36 cellular contexts compared by ENCODE assay signal in the genomic region with DNA sequence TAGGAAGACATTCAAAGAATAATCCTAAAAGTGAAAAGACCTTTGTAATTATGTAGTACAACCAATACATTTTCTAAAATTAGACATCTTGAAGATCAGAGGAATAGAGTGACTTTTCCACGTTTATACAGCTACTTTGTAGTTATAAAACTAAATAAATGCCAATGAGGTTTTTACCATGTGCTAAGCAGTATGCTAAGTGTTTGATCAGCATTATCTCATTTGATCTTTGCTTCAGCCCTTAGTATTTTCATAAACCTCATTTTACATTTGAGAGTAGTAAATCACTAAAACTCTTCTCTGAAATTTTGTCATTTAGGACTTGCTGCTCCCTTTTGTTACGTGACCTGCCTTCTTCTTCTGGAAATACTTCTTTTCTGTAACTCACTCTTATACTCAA. TPM values are rescaled to one million over a fixed set of nuclear protein-coding genes. Genes with fewer than 3 reads are reported as not detected.
DNase-seq lines count a peak whose midpoint lies in the region; ATAC-seq, FAIRE-seq and TF ChIP-seq lines count a peak whose summit lies in the region.
"Had no signal": no experiment of that assay in that cellular context is flagged by ENCODE, and none has a peak within 500 bp of the region (broad histone marks: within the 10 kb centered on the region; RNA-seq: fewer than 3 reads in every experiment).

No MANE protein-coding gene starts in this region.

- no peak for TF ChIP-seq EP300 in HepG2 (IDR thresholded peaks at IDR 0.05; ENCODE audit: low read depth in 2 of 2, low read length in 2 of 2)
- no peak for TF ChIP-seq EP300 in HepG2 (CRISPR knock-in tag; IDR thresholded peaks at IDR 0.05; ENCODE audit: borderline replicate concordance)

- no peaks in the 10 kb centered on the region for H3K4me1 ChIP-seq in HepG2 (ENCODE audit: insufficient read depth, low read length)
- H3K4me1 ChIP-seq in right lobe of liver = no peaks in the 10 kb centered on the region
- no peaks in the 10 kb centered on the region for H3K4me1 ChIP-seq in IMR-90 (ENCODE audit: control insufficient read depth, insufficient read depth, low read length)
- H3K4me1 ChIP-seq in astrocyte (ENCODE audit: insufficient read depth, low read length) = no peaks in the 10 kb centered on the region
- H3K4me1 ChIP-seq: A549; BE2C; BLaER1; BLaER1 treated with 17β-estradiol and CSF1 and Interleukin-3, amounts not matched to agents 10 nM and 100 nM had no signal

- H3K9me1 ChIP-seq in IMR-90 (ENCODE audit: insufficient read depth, low read length) = 0 out of 2 replicates have a peak, but pooled peaks cover 6% of the 10 kb centered on the region

- H3K4ac ChIP-seq in IMR-90 (ENCODE audit: low read depth, low read length) = no peak overlapping the region

- H3K23ac ChIP-seq in IMR-90 (ENCODE audit: low read depth, low read length) = no peak overlapping the region

- H3K27me3 ChIP-seq in HepG2 (ENCODE audit: control insufficient read depth in 1 of 2, insufficient read depth in 2 of 2, low read length in 2 of 2) = no peaks in the 10 kb centered on the region
- no peaks in the 10 kb centered on the region for H3K27me3 ChIP-seq in right lobe of liver
- H3K27me3 ChIP-seq in IMR-90 (ENCODE audit: control insufficient read depth, insufficient read depth, low read length) = no peaks in the 10 kb centered on the region
- no peaks in the 10 kb centered on the region for H3K27me3 ChIP-seq in astrocyte (ENCODE audit: insufficient read depth, low read length)
- H3K27me3 ChIP-seq: BE2C; BLaER1; BLaER1 treated with 17β-estradiol and CSF1 and Interleukin-3, amounts not matched to agents 10 nM and 100 nM had no signal

- H3K27ac Mint-ChIP-seq in activated T-cell treated with anti-CD3 and anti-CD28 coated beads, Interleukin-2, amount 50 U/mL, for 72 hours = peak overlapping the region; percentile 3
- H3K27ac Mint-ChIP-seq in astrocyte (ENCODE audit: unreplicated experiment) = no peak overlapping the region
- H3K27ac Mint-ChIP-seq: B cell; CD4-positive, alpha-beta T cell; CD4-positive, CD25-positive, alpha-beta regulatory T cell; CD8-positive, alpha-beta T cell had no signal

- H3K4me3 ChIP-seq in HepG2 (replicated peaks in 1 of 3; ENCODE audit: insufficient read depth in 1 of 3, low read depth in 2 of 3, low read length in 3 of 3) (no peak overlapping the region), right lobe of liver (no peak overlapping the region), IMR-90 (ENCODE audit: insufficient read depth, low read depth, low read length) (no peak overlapping the region), astrocyte (ENCODE audit: insufficient read depth, low read depth, low read length) (no peak overlapping the region)
- H3K4me3 ChIP-seq: A549; BLaER1; BLaER1 treated with 17β-estradiol and CSF1 and Interleukin-3, amounts not matched to agents 10 nM and 100 nM had no signal

- 90% methylated on average over 2 of the region's 2 CpGs for WGBS in HepG2 (ENCODE audit: low lambda C conversion rate)
- 81% methylated on average over 2 of the region's 2 CpGs for WGBS in right lobe of liver (ENCODE audit: insufficient coverage, low coverage, low lambda C conversion rate, missing lambda C conversion rate)
- no CpG with 5 or more reads among the region's 2 CpGs for WGBS in IMR-90 (ENCODE audit: extremely low coverage in 2 of 2, insufficient read length in 1 of 2), 2 experiments

- H3K9me3 ChIP-seq in HepG2 (ENCODE audit: low read length) (no peaks in the 10 kb centered on the region), right lobe of liver (no peaks in the 10 kb centered on the region), IMR-90 (ENCODE audit: control insufficient read depth, insufficient read depth, low read length) (no peaks in the 10 kb centered on the region), astrocyte (ENCODE audit: insufficient read depth, low read depth, low read length) (no peaks in the 10 kb centered on the region)
- H3K9me3 ChIP-seq: A549; BE2C; BLaER1; BLaER1 treated with 17β-estradiol and CSF1 and Interleukin-3, amounts not matched to agents 10 nM and 100 nM; Caco-2 had no signal

- H3K9ac ChIP-seq in HepG2 (ENCODE audit: insufficient read depth, low read depth, low read length) (no peak overlapping the region), IMR-90 (ENCODE audit: low read depth, low read length) (no peak overlapping the region), astrocyte (ENCODE audit: low read length) (no peak overlapping the region)
- H3K9ac ChIP-seq: BLaER1; BLaER1 treated with 17β-estradiol and CSF1 and Interleukin-3, amounts not matched to agents 10 nM and 100 nM had no signal

- no peak overlapping the region for H3K56ac ChIP-seq in IMR-90 (ENCODE audit: extremely low read depth, insufficient read depth, low read length)

- no peak overlapping the region for H4K91ac ChIP-seq in IMR-90 (ENCODE audit: insufficient read depth, low read depth, low read length)

- H3K36me3 ChIP-seq in HepG2 (replicated peaks in 1 of 2; ENCODE audit: control insufficient read depth in 1 of 2, insufficient read depth in 2 of 2, low read length in 2 of 2) (peaks cover 30 to 85% of the 10 kb centered on the region in 2 experiments), right lobe of liver (peaks cover 0 to 54% (median 22%) of the 10 kb centered on the region in 4 donors), IMR-90 (ENCODE audit: control insufficient read depth, insufficient read depth, low read length) (peaks cover 26% of the 10 kb centered on the region), astrocyte (ENCODE audit: insufficient read depth, low read length) (peaks cover 25% of the 10 kb centered on the region)

- no peak overlapping the region for H2AFZ ChIP-seq in HepG2 (ENCODE audit: low read length)
- H2AFZ ChIP-seq in IMR-90 (replicated peaks; ENCODE audit: low read length, poor library complexity) = no peak overlapping the region
- H2AFZ ChIP-seq in astrocyte (ENCODE audit: low read depth, low read length) = no peak overlapping the region

- H3K79me2 ChIP-seq in HepG2 (ENCODE audit: insufficient read depth, low read length) (no peaks in the 10 kb centered on the region), astrocyte (ENCODE audit: insufficient read depth, low read length) (no peaks in the 10 kb centered on the region)

- in situ Hi-C loops in HepG2 (cut with HindIII; ENCODE audit: extremely low pct_ligation_motif_present, low pct_unique_long_range_greater_than_20kb) = no loop called here
- in situ Hi-C loops in IMR-90 (cut with MboI; ENCODE audit: low sequenced_read_pairs) = no loop called here

- H4K5ac ChIP-seq in IMR-90 (ENCODE audit: low read depth, low read length) = no peak overlapping the region

- no peak overlapping the region for H2BK5ac ChIP-seq in IMR-90 (ENCODE audit: low read depth, low read length, poor library complexity, severe bottlenecking)

- H2BK20ac ChIP-seq in IMR-90 (ENCODE audit: low read depth, low read length) = no peak overlapping the region

- peaks cover 7 to 26% of the 10 kb centered on the region in 2 donors for H3K36me3 Mint-ChIP-seq in activated T-cell treated with anti-CD3 and anti-CD28 coated beads, Interleukin-2, amount 50 U/mL, for 72 hours (ENCODE audit: insufficient read depth in 2 of 2)
- peaks cover 3% of the 10 kb centered on the region for H3K36me3 Mint-ChIP-seq in astrocyte (ENCODE audit: low read depth, unreplicated experiment)

- no peak overlapping the region for H2AK5ac ChIP-seq in IMR-90 (ENCODE audit: low read depth, low read length)

- H3K4me2 ChIP-seq in HepG2 (ENCODE audit: low read depth, low read length) (no peak overlapping the region), IMR-90 (ENCODE audit: low read depth, low read length) (no peak overlapping the region), astrocyte (ENCODE audit: low read length) (no peak overlapping the region)
- H3K4me2 ChIP-seq: A549; BLaER1; BLaER1 treated with 17β-estradiol and CSF1 and Interleukin-3, amounts not matched to agents 10 nM and 100 nM had no signal

- H2AK9ac ChIP-seq in IMR-90 (replicated peaks; ENCODE audit: low read depth, low read length, poor library complexity) = no peak overlapping the region

- no peak overlapping the region for H2BK120ac ChIP-seq in IMR-90 (ENCODE audit: low read depth, low read length)

- peaks cover 3 to 10% of the 10 kb centered on the region in 2 experiments; a peak in 3 of 4 replicates for H3K79me1 ChIP-seq in IMR-90 (ENCODE audit: low read depth in 1 of 2, low read length in 2 of 2)

- H3K18ac ChIP-seq in IMR-90 (ENCODE audit: low read depth, low read length) = no peak overlapping the region

- CTCF ChIA-PET in HepG2 (lab: Yijun Ruan, JAX; ENCODE audit: low intra/inter-chr PET ratio, low total read pairs) (no interaction called here), IMR-90 (lab: Yijun Ruan, JAX) (no interaction called here)

- H3K27me3 Mint-ChIP-seq in activated T-cell treated with anti-CD3 and anti-CD28 coated beads, Interleukin-2, amount 50 U/mL, for 72 hours (ENCODE audit: low read depth) = no peaks in the 10 kb centered on the region
- H3K27me3 Mint-ChIP-seq in astrocyte (ENCODE audit: low read depth, unreplicated experiment) = no peaks in the 10 kb centered on the region
- H3K27me3 Mint-ChIP-seq: B cell; CD4-positive, alpha-beta memory T cell; CD4-positive, alpha-beta T cell; CD4-positive, CD25-positive, alpha-beta regulatory T cell; CD8-positive, alpha-beta memory T cell had no signal

- H3K4me3 Mint-ChIP-seq in activated T-cell treated with anti-CD3 and anti-CD28 coated beads, Interleukin-2, amount 50 U/mL, for 72 hours = no peak overlapping the region
- no peak overlapping the region for H3K4me3 Mint-ChIP-seq in astrocyte (ENCODE audit: unreplicated experiment)
- H3K4me3 Mint-ChIP-seq: B cell; CD14-positive monocyte; CD4-positive, alpha-beta memory T cell; CD4-positive, alpha-beta T cell; CD4-positive, CD25-positive, alpha-beta regulatory T cell; CD8-positive, alpha-beta memory T cell; CD8-positive, alpha-beta T cell had no signal

- no peaks in the 10 kb centered on the region for H3K9me3 Mint-ChIP-seq in activated T-cell treated with anti-CD3 and anti-CD28 coated beads, Interleukin-2, amount 50 U/mL, for 72 hours
- H3K9me3 Mint-ChIP-seq in astrocyte (ENCODE audit: unreplicated experiment) = no peaks in the 10 kb centered on the region
- H3K9me3 Mint-ChIP-seq: CD4-positive, alpha-beta memory T cell; CD4-positive, alpha-beta T cell; CD4-positive, CD25-positive, alpha-beta regulatory T cell; CD8-positive, alpha-beta memory T cell; CD8-positive, alpha-beta T cell had no signal

- intact Hi-C loops in HepG2 (cut with micrococcal nuclease; ENCODE audit: unreplicated experiment) (no loop called here), right lobe of liver (cut with DNase I) (no loop called here), IMR-90 (cut with micrococcal nuclease) (no loop called here)

- POLR2A ChIA-PET in HepG2 (lab: Yijun Ruan, JAX) = no interaction called here
- POLR2A ChIA-PET in IMR-90 (lab: Charles Lee; ENCODE audit: unreplicated experiment) = no interaction called here

- no peak for DNase-seq in activated T-cell treated with anti-CD3 and anti-CD28 coated beads, Interleukin-2, amount 50 U/mL, for 72 hours
- no peak for DNase-seq in activated T-cell treated with anti-CD3 and anti-CD28 coated beads, Interleukin-2, amount 50 U/mL, for 1 hour
- DNase-seq in HepG2 (ENCODE audit: low spot score) (no peak), right lobe of liver (no peak), IMR-90 (no peak), astrocyte (ENCODE audit: low read depth) (no peak)
- no peak for DNase-seq in activated CD4-positive, CD25-positive, alpha-beta regulatory T cell (lab: John Stamatoyannopoulos, UW)
- DNase-seq: 8988T; ACHN; AML-193; BE2C; C1 segment of cervical spinal cord; Caco-2; Calu3; CD4-positive, alpha-beta memory T cell; CD4-positive, alpha-beta T cell; CD4-positive, CD25-positive, alpha-beta regulatory T cell; CD8-positive, alpha-beta memory T cell; CD8-positive, alpha-beta T cell; COR-L47; DMS 273 treated with DMSO at 0.1 percent for 48 hours; DMS153; DMS79; DMS79 treated with DMSO at 0.1 percent for 48 hours; DND-41; EL had no signal

- no TSS peak for BruUV-seq in HepG2 (replicated peaks; lab: Mats Ljungman, UMichigan)
- no TSS peak for BruUV-seq in IMR-90 (replicated peaks; lab: Mats Ljungman, UMichigan)

- H4K20me1 ChIP-seq in HepG2 (ENCODE audit: insufficient read depth, low read length) = no peaks in the 10 kb centered on the region
- H4K20me1 ChIP-seq in IMR-90 (ENCODE audit: insufficient read depth, low read length) = no peaks in the 10 kb centered on the region
- peaks cover 3% of the 10 kb centered on the region for H4K20me1 ChIP-seq in astrocyte (ENCODE audit: insufficient read depth, low read length)
- H4K20me1 ChIP-seq: BLaER1; BLaER1 treated with 17β-estradiol and CSF1 and Interleukin-3, amounts not matched to agents 10 nM and 100 nM had no signal

- no peak overlapping the region for H4K8ac ChIP-seq in IMR-90 (ENCODE audit: low read depth in 2 of 2, low read length in 2 of 2)

- dilution Hi-C loops in IMR-90 (cut with HindIII; ENCODE audit: low sequenced_read_pairs, unreplicated experiment) = no loop called here

- H3K27ac ChIP-seq in HepG2 (ENCODE audit: extremely low read length, insufficient read depth, low read length) = no peak overlapping the region
- H3K27ac ChIP-seq in right lobe of liver = no peak overlapping the region
- no peak overlapping the region for H3K27ac ChIP-seq in IMR-90 (ENCODE audit: insufficient read depth, low read length)
- no peak overlapping the region for H3K27ac ChIP-seq in astrocyte (ENCODE audit: low read depth, low read length)
- H3K27ac ChIP-seq: 22Rv1; A549; BLaER1; BLaER1 treated with 17β-estradiol and CSF1 and Interleukin-3, amounts not matched to agents 10 nM and 100 nM; C4-2B had no signal

- TF ChIP-seq POLR2A in HepG2 (IDR thresholded peaks at IDR 0.05; ENCODE audit: insufficient read depth in 1 of 2, low read depth in 2 of 2, low read length in 2 of 2) (no peak), right lobe of liver (IDR thresholded peaks at IDR 0.05) (no peak), IMR-90 (IDR thresholded peaks at IDR 0.05; ENCODE audit: low read depth, low read length) (no peak)

- no peak overlapping the region for H3K14ac ChIP-seq in IMR-90 (replicated peaks; ENCODE audit: low read depth, low read length)

- FAIRE-seq in HepG2 (lab: Jason Lieb, UNC) = no peak
- FAIRE-seq in astrocyte (lab: Jason Lieb, UNC) = peak; percentile 5
- FAIRE-seq: A204.1, A549, D721Med had no signal

- no peak overlapping the region for H2BK15ac ChIP-seq in IMR-90 (ENCODE audit: low read depth, low read length)

- no peak for ATAC-seq in activated T-cell treated with anti-CD3 and anti-CD28 coated beads, Interleukin-2, amount 50 U/mL, for 72 hours (replicated peaks in 1 of 2)
- ATAC-seq in HepG2 = no peak
- no peak for ATAC-seq in right lobe of liver
- no peak for ATAC-seq in IMR-90 (ENCODE audit: low read depth)
- no peak for ATAC-seq in HG02623 (IDR thresholded peaks at IDR 0.05; ENCODE audit: unreplicated experiment)
- ATAC-seq: A549; CD8-positive, alpha-beta T cell had no signal

- TF ChIP-seq CTCF in HepG2 (CRISPR knock-in tag; IDR thresholded peaks at IDR 0.05) (no peak), right lobe of liver (IDR thresholded peaks at IDR 0.05) (no peak), IMR-90 (conservative IDR thresholded peaks at IDR 0.05; ENCODE audit: low read depth, low read length) (no peak), astrocyte (IDR thresholded peaks at IDR 0.05; ENCODE audit: insufficient read depth, low read depth, low read length) (no peak)

- H3K4me1 Mint-ChIP-seq in activated T-cell treated with anti-CD3 and anti-CD28 coated beads, Interleukin-2, amount 50 U/mL, for 72 hours (ENCODE audit: low read depth) = no peaks in the 10 kb centered on the region
- H3K4me1 Mint-ChIP-seq in astrocyte (ENCODE audit: low read depth, unreplicated experiment) = no peaks in the 10 kb centered on the region
- H3K4me1 Mint-ChIP-seq: B cell; CD14-positive monocyte; CD8-positive, alpha-beta memory T cell had no signal

- TF ChIP-seq RAD21 in HepG2 (CRISPR knock-in tag; IDR thresholded peaks at IDR 0.05) = no peak
- no peak for TF ChIP-seq RAD21 in IMR-90 (IDR thresholded peaks at IDR 0.05; ENCODE audit: low read length)

RNA-seq across cellular contexts. Expression of a gene that starts 13.6 kb away (rescaled TPM):
- total RNA-seq in activated T-cell treated with anti-CD3 and anti-CD28 coated beads, Interleukin-2, amount 50 U/mL, for 72 hours = 10 to 100 TPM; 35.2 to 36.3 TPM
- total RNA-seq in HepG2 (2016; rRNA removed; fragmentation: Illumina TruSeq; extraction: Trizol) (48.6 and 57.3 TPM in 2 replicates), right lobe of liver (10 to 100 TPM in 4 of 6 experiments, 1 to 10 TPM in 2; 8.2 to 13.4 (median 10.3) TPM), IMR-90 (2012; rRNA removed) (9.3 and 15.0 TPM in 2 replicates), astrocyte (19.6 and 22.3 TPM in 2 replicates)
- 19.5 and 21.3 TPM in 2 replicates for total RNA-seq in HepG2 (2016; cell fraction: cytosol; rRNA removed; fragmentation: Illumina TruSeq; extraction: Trizol; ENCODE audit: low read depth)
- 49.5 and 61.7 TPM in 2 replicates for total RNA-seq in HepG2 (2016; cell fraction: insoluble cytoplasmic fraction; rRNA removed; fragmentation: Illumina TruSeq; extraction: Trizol)
- total RNA-seq in HepG2 (2016; cell fraction: membrane; rRNA removed; fragmentation: Illumina TruSeq; extraction: Trizol) = 30.4 and 34.4 TPM in 2 replicates
- total RNA-seq in HepG2 (2016; cell fraction: nucleus; rRNA removed; fragmentation: Illumina TruSeq; extraction: Trizol) = 106 and 109 TPM in 2 replicates
- polyA plus RNA-seq in HepG2 (2011; rRNA removed) (39.3 and 48.1 TPM in 2 replicates), IMR-90 (2012; rRNA removed) (16.5 and 17.4 TPM in 2 replicates)
- polyA plus RNA-seq in HepG2 (2011; cell fraction: cytosol; rRNA removed) = 18.8 and 25.7 TPM in 2 replicates
- 40.5 and 42.5 TPM in 2 replicates for polyA plus RNA-seq in HepG2 (2011; cell fraction: nucleus; rRNA removed)
- polyA plus RNA-seq in HepG2 (2012) = 36.2 and 44.2 TPM in 2 replicates
- 9.9 and 10.0 TPM in 2 replicates for polyA plus RNA-seq in HepG2 (2016; cell fraction: cytosol; fragmentation: Illumina TruSeq; extraction: Trizol; ENCODE audit: low read depth)
- polyA plus RNA-seq in HepG2 (2016; cell fraction: insoluble cytoplasmic fraction; fragmentation: Illumina TruSeq; extraction: Trizol; ENCODE audit: low read depth) = 91.0 and 102 TPM in 2 replicates
- 17.2 and 18.0 TPM in 2 replicates for polyA plus RNA-seq in HepG2 (2016; cell fraction: membrane; fragmentation: Illumina TruSeq; extraction: Trizol; ENCODE audit: low read depth)
- 100 and 101 TPM in 2 replicates for polyA plus RNA-seq in HepG2 (2016; cell fraction: nucleus; fragmentation: Illumina TruSeq; extraction: Trizol; ENCODE audit: insufficient read depth, low read depth)
- polyA minus RNA-seq in HepG2 (2011; rRNA and poly(A)+ RNA removed; ENCODE audit: low replicate concordance) = 13.3 and 28.8 TPM in 2 replicates
- 28.0 and 30.0 TPM in 2 replicates for polyA minus RNA-seq in HepG2 (2011; cell fraction: cytosol; rRNA and poly(A)+ RNA removed)
- polyA minus RNA-seq in HepG2 (2011; cell fraction: nucleus; rRNA and poly(A)+ RNA removed) = 191 and 205 TPM in 2 replicates
- 2.3 and 3.0 TPM in 2 replicates for polyA plus RNA-seq in IMR-90 (2012; cell fraction: cytosol; rRNA removed)
- 3.8 and 40.0 TPM in 2 replicates for polyA plus RNA-seq in IMR-90 (2012; cell fraction: nucleus; rRNA removed; ENCODE audit: low replicate concordance)
